10 cellular contexts compared by ENCODE assay signal in the genomic region with DNA sequence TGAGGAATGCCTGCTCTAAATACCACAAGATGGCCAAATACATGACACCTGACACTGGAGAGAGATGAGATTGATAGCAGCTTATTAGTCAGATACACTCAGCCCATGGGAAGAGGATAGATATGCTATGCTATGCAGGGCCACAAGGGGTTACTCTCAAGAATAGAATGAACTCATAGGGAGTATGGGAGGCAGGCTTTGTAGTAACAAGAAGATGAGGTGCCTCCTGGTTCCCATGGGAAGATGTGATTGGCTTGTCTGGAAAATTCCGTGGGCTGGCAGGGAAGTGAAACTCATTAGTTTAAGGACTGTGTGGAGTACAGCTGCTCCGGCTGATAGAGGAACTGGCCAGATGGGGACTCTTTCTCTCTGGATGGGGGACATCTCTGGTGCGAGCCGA. TPM values are rescaled to one million over a fixed set of nuclear protein-coding genes. Genes with fewer than 3 reads are reported as not detected.
DNase-seq lines count a peak whose midpoint lies in the region.
"Had no signal": no experiment of that assay in that cellular context is flagged by ENCODE, and none has a peak within 500 bp of the region (broad histone marks: within the 10 kb centered on the region; RNA-seq: fewer than 3 reads in every experiment).

No MANE protein-coding gene starts in this region.

- in situ Hi-C loops in KBM-7 (cut with MboI; ENCODE audit: low pct_unique_long_range_greater_than_20kb, low sequenced_read_pairs), result no loop called here

- DNase-seq in Daoy (ENCODE audit: low read depth) (peak; percentile 25), KBM-7 (peak; percentile 19), SW480 (ENCODE audit: low spot score) (peak; percentile 46), kidney tubule cell (ENCODE audit: low spot score) (peak; percentile 30), NCI-H2029 treated with DMSO at 0.1 percent for 48 hours (lab: John Stamatoyannopoulos, UW) (no peak), hippocampal formation (lab: John Stamatoyannopoulos, UW) (no peak), NCI-H1417 treated with DMSO at 0.1 percent for 48 hours (lab: John Stamatoyannopoulos, UW) (no peak)
- no peak for DNase-seq in stimulated activated CD8-positive, alpha-beta memory T cell treated with anti-CD3 and anti-CD28 coated beads, Interleukin-4, amount 100 ng/mL, for 48 hours
- DNase-seq: effector memory CD8-positive, alpha-beta T cell; lower lobe of right lung had no signal

RNA-seq across cellular contexts. Expression of gene CCDC30, which starts 16.5 kb away (rescaled TPM):
- 0.15 and 0.34 TPM in 2 replicates for total RNA-seq in Daoy (2014; rRNA removed; shearing (Covaris generic))

RNA-seq across cellular contexts. Expression of gene PPCS, which starts 23.3 kb away (rescaled TPM):
- 48.7 and 67.5 TPM in 2 replicates for total RNA-seq in Daoy (2014; rRNA removed; shearing (Covaris generic))

RNA-seq across cellular contexts. Expression of gene ZMYND12, which starts 23.8 kb away (rescaled TPM):
- 0.06 TPM in 1 of 2 replicates, not detected in the other for total RNA-seq in Daoy (2014; rRNA removed; shearing (Covaris generic))

Comparison
In these comparisons a context has a peak if more than half of its experiments do, and no peak if none do; other contexts are left out.
1. DNase-seq: peak in Daoy (single experiment), KBM-7 (single experiment), SW480 (single experiment) and kidney tubule cell (single experiment); none in NCI-H2029 treated with DMSO at 0.1 percent for 48 hours (single experiment), hippocampal formation (0 of 2), NCI-H1417 treated with DMSO at 0.1 percent for 48 hours (single experiment) and stimulated activated CD8-positive, alpha-beta memory T cell treated with anti-CD3 and anti-CD28 coated beads, Interleukin-4, amount 100 ng/mL, for 48 hours (single experiment).